25 cellular contexts compared by ENCODE assay signal in genomic region chr1:175035860-175036259, GRCh38. TPM values are rescaled to one million over a fixed set of nuclear protein-coding genes. Genes with fewer than 3 reads are reported as not detected.
"Had no signal": no experiment of that assay in that cellular context is flagged by ENCODE, and none has a peak within 500 bp of the region (broad histone marks: within the 10 kb centered on the region; RNA-seq: fewer than 3 reads in every experiment).

No MANE protein-coding gene starts in this region.

- H3K4me3 ChIP-seq: Peyer's patch had no signal

- H3K4me1 ChIP-seq: Peyer's patch had no signal

- H3K27ac ChIP-seq: Peyer's patch had no signal

- H3K36me3 ChIP-seq: Peyer's patch had no signal

- H3K27me3 ChIP-seq: Peyer's patch had no signal

- H3K9me3 ChIP-seq: Peyer's patch had no signal

- DNase-seq: activated B cell treated with CpG ODN at 0.5 μM for 24 hours; activated CD4-positive, alpha-beta memory T cell treated with anti-CD3 and anti-CD28 coated beads for 36 hours; activated CD4-positive, alpha-beta T cell treated with anti-CD3 and anti-CD28 coated beads, Interleukin-2, amount 10 ng/mL, durations not matched to agents 7 days and 5 days; activated CD8-positive, alpha-beta memory T cell treated with anti-CD3 and anti-CD28 coated beads for 24 hours; activated effector memory CD4-positive, alpha-beta T cell treated with anti-CD3 and anti-CD28 coated beads, Interleukin-2, amount 50 U/mL, for 16 hours; activated naive CD4-positive, alpha-beta T cell treated with Interleukin-2 at 50 U/mL for 16 hours; activated naive CD8-positive, alpha-beta T cell treated with anti-CD3 and anti-CD28 coated beads, Interleukin-2, amount 50 U/mL, for 24 hours; activated T-cell treated with anti-CD3 and anti-CD28 coated beads, Interleukin-2, amount 50 U/mL, for 4 hours; caudate nucleus; MM.1S; NCI-H1092; NCI-H1417; NCI-H1930; NCI-H2171 treated with DMSO at 0.1 percent for 48 hours; NCI-H226; NCI-H526; NCI-H774; NK-92 treated with Interleukin-12 subunit alpha and Interleukin-12 subunit beta, amount 100 ng/mL, for 24 hours; Peyer's patch; SHP77; T-helper 17 cell; T-helper 9 cell had no signal

- ATAC-seq: activated naive CD8-positive, alpha-beta T cell treated with anti-CD3 and anti-CD28 coated beads, Interleukin-2, amount 50 U/mL, for 24 hours; activated T-cell treated with anti-CD3 and anti-CD28 coated beads, Interleukin-2, amount 50 U/mL, for 4 hours; T-helper 17 cell had no signal

RNA-seq across cellular contexts. Expression of gene TNN, which starts 31.8 kb away (rescaled TPM):
- total RNA-seq: activated B cell treated with CpG ODN at 0.5 μM for 24 hours; activated CD4-positive, alpha-beta T cell treated with anti-CD3 and anti-CD28 coated beads, Interleukin-2, amount 10 ng/mL, durations not matched to agents 7 days and 5 days; activated naive CD4-positive, alpha-beta T cell treated with anti-CD3 and anti-CD28 coated beads, Interleukin-2, amount 50 U/mL, for 72 hours; activated T-cell treated with anti-CD3 and anti-CD28 coated beads, Interleukin-2, amount 50 U/mL, for 4 hours; NCI-H460; SK-MEL-5; T-helper 17 cell had no signal
